ENCODE assay signal across 21 cellular contexts in the genomic region with DNA sequence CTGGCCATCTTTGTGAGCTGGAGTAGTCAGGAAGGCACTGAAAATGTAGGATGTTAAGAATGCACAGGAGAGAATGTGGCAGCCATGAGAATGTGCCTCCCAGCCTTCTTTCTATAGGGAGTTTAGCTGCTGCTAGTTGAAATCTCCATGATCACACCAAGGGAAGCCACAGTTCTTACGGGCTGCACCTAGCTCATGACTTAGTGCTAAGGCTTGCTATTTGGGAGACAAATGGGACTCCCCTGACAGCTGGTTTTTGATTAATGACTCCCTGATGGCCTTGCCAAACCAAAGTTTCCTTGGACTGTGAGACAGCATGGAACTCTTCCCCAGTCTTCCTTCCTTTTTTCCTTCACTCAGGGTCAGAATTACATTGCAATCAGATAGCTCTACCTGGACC. TPM values are rescaled to one million over a fixed set of nuclear protein-coding genes. Genes with fewer than 3 reads are reported as not detected.
DNase-seq lines count a peak whose midpoint lies in the region; ATAC-seq and TF ChIP-seq lines count a peak whose summit lies in the region.
"Had no signal": no experiment of that assay in that cellular context is flagged by ENCODE, and none has a peak within 500 bp of the region (broad histone marks: within the 10 kb centered on the region; RNA-seq: fewer than 3 reads in every experiment).

No MANE protein-coding gene starts in this region.

- H3K27me3 ChIP-seq in mesendoderm (ENCODE audit: insufficient read depth, low read length, poor library complexity) (no peaks in the 10 kb centered on the region), body of pancreas (no peaks in the 10 kb centered on the region), upper lobe of left lung (no peaks in the 10 kb centered on the region)
- H3K27me3 ChIP-seq: MG63 had no signal

- H2BK15ac ChIP-seq in mesendoderm (replicated peaks; ENCODE audit: low read depth): no peak overlapping the region

- no peak overlapping the region for H2BK5ac ChIP-seq in mesendoderm (ENCODE audit: low read length)

- no peak overlapping the region for H3K27ac ChIP-seq in mesendoderm (ENCODE audit: low read depth, low read length)
- no peak overlapping the region for H3K27ac ChIP-seq in body of pancreas
- H3K27ac ChIP-seq in upper lobe of left lung: no peak overlapping the region
- H3K27ac ChIP-seq: KMS-11 had no signal

- H3K4me2 ChIP-seq in mesendoderm (ENCODE audit: low read length): no peak overlapping the region
- H3K4me2 ChIP-seq: KMS-11 had no signal

- intact Hi-C loops in body of pancreas (cut with DNase I): loop anchor here (10.0 kb wide), 1 partner anchor 140 kb away; no protein-coding TSS in a partner anchor

- H2AK5ac ChIP-seq in mesendoderm (ENCODE audit: low read length): no peak overlapping the region

- H3K79me1 ChIP-seq in mesendoderm (ENCODE audit: low read length): no peaks in the 10 kb centered on the region

- DNase-seq in EH (ENCODE audit: low read depth) (peak; percentile 36), M059J (ENCODE audit: low read depth) (peak; percentile 70), fibroblast of the aortic adventitia (ENCODE audit: low read depth) (peak; percentile 57), mesendoderm (peak; percentile 5), body of pancreas (no peak), EL (no peak), activated gamma-delta T cell (lab: John Stamatoyannopoulos, UW) (no peak), upper lobe of left lung (no peak)
- DNase-seq: AML-193, Calu3, GOT3, MG63, NCI-H1092, NCI-H1694 treated with DMSO at 0.1 percent for 48 hours, NCI-H2107, NCI-H2227 treated with DMSO at 0.1 percent for 48 hours, NCI-H524 treated with DMSO at 0.1 percent for 48 hours had no signal

- no peak overlapping the region for H3K18ac ChIP-seq in mesendoderm (ENCODE audit: low read length)

- H3K4me3 ChIP-seq in fibroblast of the aortic adventitia (ENCODE audit: low read depth, low read length) (no peak overlapping the region), mesendoderm (ENCODE audit: low read length) (no peak overlapping the region), body of pancreas (no peak overlapping the region), upper lobe of left lung (no peak overlapping the region)
- H3K4me3 ChIP-seq: MG63 had no signal

- no peak overlapping the region for H3K56ac ChIP-seq in mesendoderm (ENCODE audit: low read length)

- H3K4me1 ChIP-seq in mesendoderm (ENCODE audit: control insufficient read depth, low read depth, low read length) (no peaks in the 10 kb centered on the region), body of pancreas (peaks cover 16% of the 10 kb centered on the region), upper lobe of left lung (peaks cover 0 to 6% (median 0%) of the 10 kb centered on the region in 4 donors)

- no peak for TF ChIP-seq CTCF in fibroblast of the aortic adventitia (IDR thresholded peaks at IDR 0.05; ENCODE audit: insufficient read depth, low read length)
- no peak for TF ChIP-seq CTCF in body of pancreas (IDR thresholded peaks at IDR 0.05)
- no peak for TF ChIP-seq CTCF in upper lobe of left lung (IDR thresholded peaks at IDR 0.05)

- no peak for TF ChIP-seq EP300 in upper lobe of left lung (IDR thresholded peaks at IDR 0.05)

- no peak overlapping the region for H4K5ac ChIP-seq in mesendoderm (ENCODE audit: low read length)

- no peaks in the 10 kb centered on the region for H3K79me2 ChIP-seq in mesendoderm (ENCODE audit: control insufficient read depth, insufficient read depth, low read length)

- H3K36me3 ChIP-seq in mesendoderm (ENCODE audit: control insufficient read depth, insufficient read depth, low read length): no peaks in the 10 kb centered on the region
- H3K36me3 ChIP-seq in body of pancreas (replicated peaks in 1 of 2; ENCODE audit: insufficient read depth in 1 of 2, low read depth in 2 of 2): no peaks in the 10 kb centered on the region
- peaks cover 0 to 12% (median 1%) of the 10 kb centered on the region in 4 donors for H3K36me3 ChIP-seq in upper lobe of left lung
- H3K36me3 ChIP-seq: MG63 had no signal

- H2BK120ac ChIP-seq in mesendoderm (ENCODE audit: low read depth, low read length): no peak overlapping the region

- ATAC-seq in body of pancreas (no peak), upper lobe of left lung (ENCODE audit: low FRiP score in 2 of 2) (no peak)
- ATAC-seq: Panc1, Right ventricle myocardium inferior had no signal

- WGBS in mesendoderm (ENCODE audit: extremely low coverage, insufficient coverage, low lambda C conversion rate): no CpG with 5 or more reads among the region's 1 CpG
- WGBS in body of pancreas, 2 donors: 74 to 88% methylated on average over 1 of the region's 1 CpG
- 100% methylated on average over 1 of the region's 1 CpG for WGBS in upper lobe of left lung, 2 donors

- H3K9me3 ChIP-seq in body of pancreas (no peaks in the 10 kb centered on the region), upper lobe of left lung (no peaks in the 10 kb centered on the region)
- H3K9me3 ChIP-seq: MG63 had no signal

- no peak overlapping the region for H3K4ac ChIP-seq in mesendoderm (ENCODE audit: low read depth, low read length)

- H3K23ac ChIP-seq in mesendoderm (ENCODE audit: low read length): no peak overlapping the region

- H4K8ac ChIP-seq in mesendoderm (ENCODE audit: low read depth, low read length): no peak overlapping the region

- TF ChIP-seq POLR2A in body of pancreas (IDR thresholded peaks at IDR 0.05): no peak
- TF ChIP-seq POLR2A in upper lobe of left lung (IDR thresholded peaks at IDR 0.05): no peak

- H3K9ac ChIP-seq in mesendoderm (ENCODE audit: low read length): no peak overlapping the region
- H3K9ac ChIP-seq: KMS-11 had no signal

RNA-seq across cellular contexts. Expression of a gene that starts 9.2 kb away (rescaled TPM):
- total RNA-seq in M059J (2014; rRNA removed; shearing (Covaris generic)): 16.1 and 18.0 TPM in 2 replicates
- 12.5 and 17.4 TPM in 2 replicates for total RNA-seq in fibroblast of the aortic adventitia (ENCODE audit: low replicate concordance)
- 1.5 TPM for polyA plus RNA-seq in mesendoderm (2013, experiment 1 of 2)
- 1.4 TPM for polyA plus RNA-seq in mesendoderm (2013, experiment 2 of 2)
- 10 to 100 TPM; 10.9 to 13.7 TPM for total RNA-seq in body of pancreas
- total RNA-seq in upper lobe of left lung: 10 to 100 TPM in 5 of 6 donors, 1 to 10 TPM in 1; 9.4 to 34.7 (median 22.5) TPM

RNA-seq across cellular contexts. Expression of a gene that starts 41.0 kb away (rescaled TPM):
- total RNA-seq in M059J (2014; rRNA removed; shearing (Covaris generic)): 5.7 and 6.5 TPM in 2 replicates
- 1.5 and 1.8 TPM in 2 replicates for total RNA-seq in fibroblast of the aortic adventitia (ENCODE audit: low replicate concordance)
- polyA plus RNA-seq in mesendoderm (2013, experiment 1 of 2): 0.08 TPM
- 0.06 TPM for polyA plus RNA-seq in mesendoderm (2013, experiment 2 of 2)
- under 1 TPM in 1 of 2 donors, not detected in 1; 0.26 TPM for total RNA-seq in body of pancreas
- total RNA-seq in upper lobe of left lung: 1 to 10 TPM in 2 of 6 donors, under 1 TPM in 1, not detected in 3; 0.74 to 2.3 (median 2.1) TPM
- total RNA-seq: Calu3, Right ventricle myocardium inferior had no signal
- polyA plus RNA-seq: CD14-positive monocyte had no signal

Comparison
In these comparisons a context has a peak if more than half of its experiments do, and no peak if none do; other contexts are left out.
1. DNase-seq: peak in EH (single experiment), M059J (single experiment), fibroblast of the aortic adventitia (single experiment) and mesendoderm (single experiment); none in body of pancreas (0 of 4), EL (single experiment), activated gamma-delta T cell (single experiment) and upper lobe of left lung (0 of 2).